8 cellular contexts compared by ENCODE assay signal in the genomic region with DNA sequence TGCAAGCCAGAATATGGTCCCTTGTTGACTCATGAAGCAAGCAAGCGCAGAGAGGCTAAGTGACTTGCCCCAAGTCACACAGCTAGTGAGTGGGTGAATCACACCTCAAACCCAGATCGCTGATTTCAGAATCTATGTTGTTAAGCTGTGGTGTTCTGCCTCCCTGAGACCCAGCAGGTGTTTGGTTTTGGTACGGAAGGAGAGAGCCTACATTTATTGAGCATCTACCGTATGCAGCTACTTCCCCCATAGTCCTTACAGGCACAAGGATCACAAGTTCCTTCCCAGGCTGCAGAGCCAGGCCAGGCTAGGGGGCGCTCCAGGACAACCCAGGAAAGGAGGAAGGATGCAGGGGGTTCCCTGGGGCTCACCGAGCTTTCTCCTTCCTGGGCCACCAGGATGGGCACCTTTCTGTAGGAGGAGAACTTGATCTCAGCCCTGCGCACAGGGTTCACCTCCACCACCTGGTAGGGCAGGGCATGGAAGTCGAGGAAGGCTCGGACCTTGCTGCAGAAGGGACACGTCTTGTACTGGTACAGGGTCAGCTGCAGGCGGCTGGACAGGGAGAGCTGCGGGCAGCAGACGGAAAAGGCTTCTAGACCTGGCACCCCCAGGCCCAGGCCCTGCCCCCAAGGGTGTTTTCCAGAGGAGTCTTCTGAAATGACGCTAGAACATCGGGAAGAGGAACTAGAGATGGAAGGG. TPM values are rescaled to one million over a fixed set of nuclear protein-coding genes. Genes with fewer than 3 reads are reported as not detected.
DNase-seq lines count a peak whose midpoint lies in the region; ATAC-seq, FAIRE-seq and TF ChIP-seq lines count a peak whose summit lies in the region.

No MANE protein-coding gene starts in this region.

- CTCF ChIA-PET in GM12878 (lab: Yijun Ruan, JAX), result interaction anchor here (0.6 to 7.4 kb wide), 34 partner anchors 9 to 562 kb away, joined by 3 to 84 read pairs (median 4); partner anchors contain the start of genes CDK9, CIZ1, NAIF1 and SLC25A25

- TF ChIP-seq CTCF in GM20000 (IDR thresholded peaks at IDR 0.05; ENCODE audit: extremely low read depth, missing control alignments), result peak; percentile 56
- TF ChIP-seq CTCF in Peyer's patch (IDR thresholded peaks at IDR 0.05), result peak in 5 of 6 experiments; percentile 16 to 57 (median 46)
- TF ChIP-seq CTCF in GM12878 (IDR thresholded peaks at IDR 0.05 in 2 of 3, conservative IDR thresholded peaks at IDR 0.05 in 1 of 3; ENCODE audit: control insufficient read depth in 2 of 3, extremely low read depth in 1 of 3, insufficient read depth in 1 of 3, low read depth in 3 of 3, low read length in 3 of 3), result peak; percentile 81 to 92 (median 85)
- peak; percentile 77 for TF ChIP-seq CTCF in kidney epithelial cell (IDR thresholded peaks at IDR 0.05; ENCODE audit: insufficient read depth, low read length, poor library complexity, severe bottlenecking)

- peak; percentile 82 for FAIRE-seq in GM12878 (lab: Jason Lieb, UNC)
- no peak for FAIRE-seq in GM19239 (lab: Jason Lieb, UNC)

- H3K4me3 ChIP-seq in Peyer's patch (no peak overlapping the region), GM12878 (peak overlapping the region; percentile 88; the same call in 1 of the 2 replicates), kidney epithelial cell (ENCODE audit: low read depth, low read length) (no peak overlapping the region)

- TF ChIP-seq RAD21 in GM12878 (IDR thresholded peaks at IDR 0.05; ENCODE audit: insufficient read depth, low read depth, low read length), result peak; percentile 62

- H3K4me2 ChIP-seq in GM12878 (ENCODE audit: control insufficient read depth, insufficient read depth), result peak overlapping the region; percentile 97

- TF ChIP-seq POLR2A in Peyer's patch (IDR thresholded peaks at IDR 0.05), result no peak
- TF ChIP-seq POLR2A in GM12878 (IDR thresholded peaks at IDR 0.05; ENCODE audit: low read depth, low read length), result no peak

- intact Hi-C loops in GM12878 (cut with micrococcal nuclease; ENCODE audit: unreplicated experiment), result loop anchor here (5.0 kb wide), 2 partner anchors 217 to 338 kb away; partner anchors contain the start of genes CDK9 and SLC27A4

- H3K9me3 ChIP-seq in Peyer's patch (peaks cover 0 to 3% (median 0%) of the 10 kb centered on the region in 4 donors), GM12878 (replicated peaks; ENCODE audit: control insufficient read depth, insufficient read depth, low read length) (no peaks in the 10 kb centered on the region)

- no TSS peak for BruUV-seq in GM12878 (replicated peaks; lab: Mats Ljungman, UMichigan)

- H3K9ac ChIP-seq in GM12878 (ENCODE audit: control insufficient read depth, insufficient read depth, low read length), result peak overlapping the region; percentile 98; the same call in 1 of the 2 replicates

- peaks cover 32% of the 10 kb centered on the region for H3K79me2 ChIP-seq in GM12878 (ENCODE audit: control insufficient read depth, insufficient read depth, low read length)

- H4K20me1 ChIP-seq in GM12878 (ENCODE audit: control insufficient read depth, insufficient read depth), result no peaks in the 10 kb centered on the region

- POLR2A ChIA-PET in GM12878 (lab: Charles Lee), result interaction anchor here (0.6 to 1.7 kb wide), 8 partner anchors 9 to 246 kb away, joined by 3 to 9 read pairs (median 4); partner anchors contain the start of gene URM1

- 0 out of 4 replicates have a peak, but pooled peaks of 1 of the 2 experiments have one; percentile 35 for TF ChIP-seq EP300 in GM12878 (IDR thresholded peaks at IDR 0.05; ENCODE audit: borderline replicate concordance in 1 of 2, control insufficient read depth in 1 of 2, low read depth in 2 of 2, low read length in 2 of 2)

- H3K36me3 ChIP-seq in Peyer's patch (peaks cover 0 to 44% (median 0%) of the 10 kb centered on the region in 3 donors), GM12878 (ENCODE audit: control insufficient read depth in 2 of 2, insufficient read depth in 2 of 2, low read length in 1 of 2) (peaks cover 8 to 22% of the 10 kb centered on the region in 2 experiments; a peak in 3 of 4 replicates), kidney epithelial cell (ENCODE audit: control insufficient read depth, insufficient read depth, low read length) (peaks cover 1% of the 10 kb centered on the region)

- DNase-seq in Ammon's horn (ENCODE audit: low spot score) (peak; percentile 63), GM20000 (ENCODE audit: low spot score) (no peak), Peyer's patch (peak; percentile 63 to 88 (median 82)), GM12878 (ENCODE audit: low read depth, low spot score) (peak; percentile 35), kidney epithelial cell (ENCODE audit: low read depth) (no peak), NCI-H1417 treated with DMSO at 0.1 percent for 48 hours (lab: John Stamatoyannopoulos, UW) (no peak), GM19239 (ENCODE audit: insufficient read length, low spot score) (no peak)
- DNase-seq in stimulated activated CD8-positive, alpha-beta memory T cell treated with anti-CD3 and anti-CD28 coated beads, Interleukin-12 subunit alpha, Interleukin-12 subunit beta, amount 100 ng/mL, for 1 hour (ENCODE audit: low read depth), result peak; percentile 21

- peak overlapping the region in 1 of 4 donors; percentile 46 for H3K27ac ChIP-seq in Peyer's patch
- H3K27ac ChIP-seq in GM12878 (ENCODE audit: control insufficient read depth, insufficient read depth), result peak overlapping the region; percentile 99

- H3K4me1 ChIP-seq in Peyer's patch, result peaks cover 4 to 30% (median 20%) of the 10 kb centered on the region in 4 donors
- H3K4me1 ChIP-seq in GM12878 (ENCODE audit: control insufficient read depth, insufficient read depth, low read length), result peaks cover 14% of the 10 kb centered on the region; the same call in 1 of the 2 replicates

- RAD21 ChIA-PET in GM12878 (lab: Charles Lee; ENCODE audit: unreplicated experiment), result interaction anchor here (0.8 to 2.7 kb wide), 9 partner anchors 9 to 295 kb away, joined by 3 to 11 read pairs (median 5); partner anchors contain the start of gene DNM1

- in situ Hi-C loops in GM12878 (cut with MboI), result no loop called here

- SMC1A ChIA-PET in GM12878 (lab: Charles Lee; ENCODE audit: uncharacterized antibody, unreplicated experiment), result interaction anchor here (0.7 to 2.6 kb wide), 9 partner anchors 9 to 183 kb away, joined by 3 to 9 read pairs (median 4); no protein-coding TSS in a partner anchor

- H2AFZ ChIP-seq in GM12878 (ENCODE audit: control insufficient read depth, low read depth, low read length), result no peak overlapping the region

- H3K27me3 ChIP-seq in Peyer's patch (no peaks in the 10 kb centered on the region), GM12878 (replicated peaks in 1 of 2; ENCODE audit: control insufficient read depth in 2 of 2, insufficient read depth in 2 of 2, low read length in 1 of 2) (no peaks in the 10 kb centered on the region), kidney epithelial cell (ENCODE audit: control insufficient read depth, insufficient read depth, low read length) (no peaks in the 10 kb centered on the region)

- peak; percentile 3 for ATAC-seq in GM12878

- 34% methylated on average over 15 of the region's 15 CpGs for WGBS in GM12878 (ENCODE audit: insufficient coverage, insufficient replicate concordance, low lambda C conversion rate, missing lambda C conversion rate)

RNA-seq across cellular contexts. Expression of gene PTGES2, which starts 2.5 kb away (rescaled TPM):
- total RNA-seq in Peyer's patch (100 to 1,000 TPM; 123 to 193 (median 168) TPM), GM12878 (2014; rRNA removed) (127 and 141 TPM in 2 replicates), GM12878 (2014; rRNA removed; fragmentation: Illumina TruSeq; extraction: Trizol) (45.8 and 57.9 TPM in 2 replicates), GM12878 (2021) (99.5 and 106 TPM in 2 replicates), kidney epithelial cell (81.2 and 98.4 TPM in 2 replicates)
- 116 TPM in 2 replicates for total RNA-seq in GM12878 (2013; cell fraction: nucleolus; rRNA removed)
- polyA plus RNA-seq in GM12878 (2011; ENCODE audit: low read depth), result 19.0 TPM
- polyA plus RNA-seq in GM12878 (2011; rRNA removed) (54.8 and 98.8 TPM in 2 replicates), GM12878 (2014; fragmentation: Illumina TruSeq; extraction: Trizol) (34.3 and 59.9 TPM in 2 replicates), GM12878 (2014; fragmentation: Nextera tagmentation; extraction: Ambion mirVana) (1 to 10 TPM; 2.1 to 7.0 TPM), GM12878 (2014; rRNA removed) (107 and 125 TPM in 2 replicates), GM12878 (2016; fragmentation: Nextera tagmentation; extraction: Ambion mirVana) (100 to 1,000 TPM; 114 to 131 TPM)
- 104 and 167 TPM in 2 replicates for polyA plus RNA-seq in GM12878 (2011; cell fraction: cytosol; rRNA removed)
- 214 and 242 TPM in 2 replicates for polyA plus RNA-seq in GM12878 (2011; cell fraction: nucleus; rRNA removed)
- 37.4 and 47.3 TPM in 2 replicates for polyA plus RNA-seq in GM12878 (2012)
- polyA minus RNA-seq in GM12878 (2011; rRNA and poly(A)+ RNA removed), result 67.9 and 113 TPM in 2 replicates
- 32.5 and 41.4 TPM in 2 replicates for polyA minus RNA-seq in GM12878 (2011; cell fraction: cytosol; rRNA and poly(A)+ RNA removed)
- 42.6 and 74.1 TPM in 2 replicates for polyA minus RNA-seq in GM12878 (2011; cell fraction: nucleus; rRNA and poly(A)+ RNA removed)

RNA-seq across cellular contexts. Expression of gene LCN2, which starts 24.2 kb away (rescaled TPM):
- total RNA-seq in Peyer's patch (100 to 1,000 TPM in 1 of 4 donors, 10 to 100 TPM in 2, 1 to 10 TPM in 1; 1.9 to 191 (median 37.1) TPM), GM12878 (2014; rRNA removed) (not detected in 2 replicates), GM12878 (2014; rRNA removed; fragmentation: Illumina TruSeq; extraction: Trizol) (not detected in 2 replicates), GM12878 (2021) (not detected in 2 replicates), kidney epithelial cell (233 and 283 TPM in 2 replicates)
- not detected in 2 replicates for total RNA-seq in GM12878 (2013; cell fraction: nucleolus; rRNA removed)
- not detected for polyA plus RNA-seq in GM12878 (2011; ENCODE audit: low read depth)
- polyA plus RNA-seq in GM12878 (2011; rRNA removed) (not detected in 2 replicates), GM12878 (2014; fragmentation: Illumina TruSeq; extraction: Trizol) (not detected in 2 replicates), GM12878 (2014; fragmentation: Nextera tagmentation; extraction: Ambion mirVana) (not detected), GM12878 (2014; rRNA removed) (not detected in 2 replicates), GM12878 (2016; fragmentation: Nextera tagmentation; extraction: Ambion mirVana) (not detected)
- not detected in 2 replicates for polyA plus RNA-seq in GM12878 (2011; cell fraction: cytosol; rRNA removed)
- not detected in 2 replicates for polyA plus RNA-seq in GM12878 (2011; cell fraction: nucleus; rRNA removed)
- polyA plus RNA-seq in GM12878 (2012), result not detected in 2 replicates
- not detected in 2 replicates for polyA minus RNA-seq in GM12878 (2011; rRNA and poly(A)+ RNA removed)
- polyA minus RNA-seq in GM12878 (2011; cell fraction: cytosol; rRNA and poly(A)+ RNA removed), result not detected in 2 replicates
- polyA minus RNA-seq in GM12878 (2011; cell fraction: nucleus; rRNA and poly(A)+ RNA removed), result not detected in 2 replicates

RNA-seq across cellular contexts. Expression of gene BBLN, which starts 35.0 kb away (rescaled TPM):
- total RNA-seq in Peyer's patch (10 to 100 TPM; 38.8 to 93.7 (median 70.2) TPM), GM12878 (2014; rRNA removed) (184 and 194 TPM in 2 replicates), GM12878 (2014; rRNA removed; fragmentation: Illumina TruSeq; extraction: Trizol) (24.1 and 32.2 TPM in 2 replicates), GM12878 (2021) (96.5 and 102 TPM in 2 replicates), kidney epithelial cell (406 and 420 TPM in 2 replicates)
- 10.9 and 11.9 TPM in 2 replicates for total RNA-seq in GM12878 (2013; cell fraction: nucleolus; rRNA removed)
- polyA plus RNA-seq in GM12878 (2011; ENCODE audit: low read depth), result 23.4 TPM
- polyA plus RNA-seq in GM12878 (2011; rRNA removed) (13.2 and 36.5 TPM in 2 replicates), GM12878 (2014; fragmentation: Illumina TruSeq; extraction: Trizol) (2.9 and 11.3 TPM in 2 replicates), GM12878 (2014; fragmentation: Nextera tagmentation; extraction: Ambion mirVana) (10 to 100 TPM in 1 of 2 experiments, 1 to 10 TPM in 1; 3.8 to 13.5 TPM), GM12878 (2014; rRNA removed) (155 and 163 TPM in 2 replicates), GM12878 (2016; fragmentation: Nextera tagmentation; extraction: Ambion mirVana) (100 to 1,000 TPM in 1 of 2 experiments, 10 to 100 TPM in 1; 95.9 to 115 TPM)
- 104 and 158 TPM in 2 replicates for polyA plus RNA-seq in GM12878 (2011; cell fraction: cytosol; rRNA removed)
- 60.6 and 65.1 TPM in 2 replicates for polyA plus RNA-seq in GM12878 (2011; cell fraction: nucleus; rRNA removed)
- polyA plus RNA-seq in GM12878 (2012), result 89.0 and 104 TPM in 2 replicates
- 5.5 and 32.3 TPM in 2 replicates for polyA minus RNA-seq in GM12878 (2011; rRNA and poly(A)+ RNA removed)
- polyA minus RNA-seq in GM12878 (2011; cell fraction: cytosol; rRNA and poly(A)+ RNA removed), result 34.6 and 49.3 TPM in 2 replicates
- 11.5 and 15.9 TPM in 2 replicates for polyA minus RNA-seq in GM12878 (2011; cell fraction: nucleus; rRNA and poly(A)+ RNA removed)

RNA-seq across cellular contexts. Expression of gene SLC25A25, which starts 57.0 kb away (rescaled TPM):
- total RNA-seq in Peyer's patch, result 10 to 100 TPM; 18.2 to 44.1 (median 28.2) TPM
- total RNA-seq in GM12878 (2013; cell fraction: nucleolus; rRNA removed), result 21.3 and 21.7 TPM in 2 replicates
- total RNA-seq in GM12878 (2014; rRNA removed), result 17.1 and 17.5 TPM in 2 replicates
- 10.1 and 10.2 TPM in 2 replicates for total RNA-seq in GM12878 (2014; rRNA removed; fragmentation: Illumina TruSeq; extraction: Trizol)
- total RNA-seq in GM12878 (2021), result 14.3 and 15.7 TPM in 2 replicates
- 3.3 TPM for polyA plus RNA-seq in GM12878 (2011; ENCODE audit: low read depth)
- 5.9 and 8.2 TPM in 2 replicates for polyA plus RNA-seq in GM12878 (2011; rRNA removed)
- polyA plus RNA-seq in GM12878 (2011; cell fraction: cytosol; rRNA removed), result 6.2 and 8.2 TPM in 2 replicates
- 10.2 and 14.8 TPM in 2 replicates for polyA plus RNA-seq in GM12878 (2011; cell fraction: nucleus; rRNA removed)
- polyA plus RNA-seq in GM12878 (2012), result 7.6 and 8.5 TPM in 2 replicates
- 3.2 and 6.6 TPM in 2 replicates for polyA plus RNA-seq in GM12878 (2014; fragmentation: Illumina TruSeq; extraction: Trizol)
- polyA plus RNA-seq in GM12878 (2014; fragmentation: Nextera tagmentation; extraction: Ambion mirVana), result under 1 TPM in 1 of 2 experiments, not detected in 1; 0.04 TPM
- polyA plus RNA-seq in GM12878 (2014; rRNA removed), result 12.4 and 13.4 TPM in 2 replicates
- 10 to 100 TPM; 12.4 to 13.6 TPM for polyA plus RNA-seq in GM12878 (2016; fragmentation: Nextera tagmentation; extraction: Ambion mirVana)
- 5.6 and 9.7 TPM in 2 replicates for polyA minus RNA-seq in GM12878 (2011; rRNA and poly(A)+ RNA removed)
- 3.7 and 5.5 TPM in 2 replicates for polyA minus RNA-seq in GM12878 (2011; cell fraction: cytosol; rRNA and poly(A)+ RNA removed)
- 3.9 and 5.6 TPM in 2 replicates for polyA minus RNA-seq in GM12878 (2011; cell fraction: nucleus; rRNA and poly(A)+ RNA removed)
- 22.8 and 24.5 TPM in 2 replicates for total RNA-seq in kidney epithelial cell

RNA-seq across cellular contexts. Expression of gene NAIF1, which starts 57.9 kb away (rescaled TPM):
- total RNA-seq in Peyer's patch, result 10 to 100 TPM in 2 of 4 donors, 1 to 10 TPM in 2; 7.4 to 26.1 (median 11.8) TPM
- 8.3 and 10.0 TPM in 2 replicates for total RNA-seq in GM12878 (2013; cell fraction: nucleolus; rRNA removed)
- total RNA-seq in GM12878 (2014; rRNA removed), result 10.7 and 14.2 TPM in 2 replicates
- 6.3 and 6.4 TPM in 2 replicates for total RNA-seq in GM12878 (2014; rRNA removed; fragmentation: Illumina TruSeq; extraction: Trizol)
- 8.6 and 10.3 TPM in 2 replicates for total RNA-seq in GM12878 (2021)
- polyA plus RNA-seq in GM12878 (2011; ENCODE audit: low read depth), result 4.5 TPM
- 6.1 and 9.4 TPM in 2 replicates for polyA plus RNA-seq in GM12878 (2011; rRNA removed)
- 12.1 and 15.0 TPM in 2 replicates for polyA plus RNA-seq in GM12878 (2011; cell fraction: cytosol; rRNA removed)
- 5.9 and 7.8 TPM in 2 replicates for polyA plus RNA-seq in GM12878 (2011; cell fraction: nucleus; rRNA removed)
- 8.4 and 9.3 TPM in 2 replicates for polyA plus RNA-seq in GM12878 (2012)
- polyA plus RNA-seq in GM12878 (2014; fragmentation: Illumina TruSeq; extraction: Trizol), result 5.2 and 6.2 TPM in 2 replicates
- polyA plus RNA-seq in GM12878 (2014; fragmentation: Nextera tagmentation; extraction: Ambion mirVana), result 1 to 10 TPM; 2.4 to 5.2 TPM
- 8.5 and 9.3 TPM in 2 replicates for polyA plus RNA-seq in GM12878 (2014; rRNA removed)
- polyA plus RNA-seq in GM12878 (2016; fragmentation: Nextera tagmentation; extraction: Ambion mirVana), result 1 to 10 TPM; 5.0 to 7.9 TPM
- 11.7 and 16.2 TPM in 2 replicates for polyA minus RNA-seq in GM12878 (2011; rRNA and poly(A)+ RNA removed)
- 6.7 and 10.7 TPM in 2 replicates for polyA minus RNA-seq in GM12878 (2011; cell fraction: cytosol; rRNA and poly(A)+ RNA removed)
- 1.8 and 5.3 TPM in 2 replicates for polyA minus RNA-seq in GM12878 (2011; cell fraction: nucleus; rRNA and poly(A)+ RNA removed)
- 13.6 and 14.2 TPM in 2 replicates for total RNA-seq in kidney epithelial cell

Comparison
In these comparisons a context has a peak if more than half of its experiments do, and no peak if none do; other contexts are left out.
1. DNase-seq: peak in Ammon's horn (single experiment), Peyer's patch (3 of 3), GM12878 (single experiment) and stimulated activated CD8-positive, alpha-beta memory T cell treated with anti-CD3 and anti-CD28 coated beads, Interleukin-12 subunit alpha, Interleukin-12 subunit beta, amount 100 ng/mL, for 1 hour (single experiment); none in GM20000 (single experiment), kidney epithelial cell (single experiment), NCI-H1417 treated with DMSO at 0.1 percent for 48 hours (single experiment) and GM19239 (single experiment).
2. Peak in every context shown above with its lines, with median percentiles within 50 percentile points of each other: CTCF ChIP-seq.